Comparison of ENCODE assay signal across 16 cellular contexts in the genomic region with DNA sequence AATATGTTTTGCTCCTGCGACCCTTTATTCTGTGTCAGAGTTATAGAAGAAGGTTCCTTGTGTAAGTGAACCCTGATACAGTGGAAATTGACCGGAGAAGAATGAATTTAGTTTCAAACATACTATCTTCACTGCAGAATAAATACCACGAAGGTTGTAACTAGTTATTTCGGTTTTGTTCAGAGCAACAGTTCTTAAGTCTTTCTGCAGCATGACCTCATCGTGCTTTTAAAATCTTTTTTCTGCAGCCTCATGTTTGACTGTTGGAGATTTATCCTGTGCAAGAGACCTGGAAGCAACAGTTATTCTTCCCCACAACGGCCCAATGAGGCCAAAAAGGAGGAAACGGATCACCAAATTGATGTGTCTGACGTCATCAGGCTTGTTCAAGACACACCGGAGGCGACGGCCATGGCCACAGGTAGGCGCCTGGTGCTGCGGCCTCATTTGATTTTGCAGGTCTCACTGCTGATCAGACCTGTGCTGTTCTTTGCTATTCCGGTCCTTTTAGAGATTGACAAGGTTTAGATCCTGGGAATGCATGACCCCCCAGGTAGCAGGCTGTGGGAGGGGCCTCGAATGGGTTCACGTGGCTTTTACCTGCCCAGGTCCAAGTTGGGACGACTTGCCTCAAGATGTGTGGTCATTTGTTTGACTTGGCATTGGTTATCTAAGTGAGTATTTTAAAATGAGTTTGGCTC.
DNase-seq lines count a peak whose midpoint lies in the region; ATAC-seq, FAIRE-seq and TF ChIP-seq lines count a peak whose summit lies in the region.
"Had no signal": no experiment of that assay in that cellular context is flagged by ENCODE, and none has a peak within 500 bp of the region (broad histone marks: within the 10 kb centered on the region; RNA-seq: fewer than 3 reads in every experiment).

No MANE protein-coding gene starts in this region.

- intact Hi-C loops in K562 (cut with micrococcal nuclease): no loop called here

- no peaks in the 10 kb centered on the region for H3K9me1 ChIP-seq in K562 (ENCODE audit: control insufficient read depth, insufficient read depth, low read length)

- H2AFZ ChIP-seq in GM23338 (no peak overlapping the region), K562 (ENCODE audit: low read depth, low read length) (no peak overlapping the region), osteoblast (ENCODE audit: low read length) (peak overlapping the region; percentile 15)

- H3K9me3 ChIP-seq in K562 (replicated peaks; ENCODE audit: control insufficient read depth, insufficient read depth, low read depth, low read length) (no peaks in the 10 kb centered on the region), osteoblast (ENCODE audit: low read depth, low read length) (peaks cover 5% of the 10 kb centered on the region)

- H3K27me3 ChIP-seq in GM23338 (ENCODE audit: insufficient read depth) (no peaks in the 10 kb centered on the region), K562 (ENCODE audit: control insufficient read depth in 2 of 2, insufficient read depth in 2 of 2, low read length in 2 of 2) (peaks cover 34 to 88% of the 10 kb centered on the region in 2 experiments; a peak in 4 of 5 replicates), osteoblast (ENCODE audit: insufficient read depth, low read length) (peaks cover 43% of the 10 kb centered on the region)

- TF ChIP-seq EP300 in K562 (IDR thresholded peaks at IDR 0.05; ENCODE audit: low read length): no peak

- H3K9me3 Mint-ChIP-seq in GM23338: peaks cover 37% of the 10 kb centered on the region

- FAIRE-seq in K562 (lab: Jason Lieb, UNC): no peak
- FAIRE-seq in GM19239 (lab: Jason Lieb, UNC): no peak
- FAIRE-seq: colon had no signal

- H3K36me3 Mint-ChIP-seq in GM23338 (ENCODE audit: low read depth): peaks cover 53% of the 10 kb centered on the region

- no peaks in the 10 kb centered on the region for H3K9me2 ChIP-seq in GM23338 (ENCODE audit: insufficient read depth)

- WGBS in K562 (ENCODE audit: insufficient coverage, low coverage, missing lambda C conversion rate): 3% methylated on average over 17 of the region's 17 CpGs

- H3K4me2 ChIP-seq in GM23338 (no peak overlapping the region), K562 (ENCODE audit: insufficient read depth, low read length) (no peak overlapping the region), osteoblast (ENCODE audit: insufficient read depth, low read length) (peak overlapping the region; percentile 39)

- peaks cover 7% of the 10 kb centered on the region; the same call in 1 of the 2 replicates for H3K36me3 ChIP-seq in GM23338 (ENCODE audit: insufficient read depth)
- no peaks in the 10 kb centered on the region for H3K36me3 ChIP-seq in K562 (ENCODE audit: control insufficient read depth, insufficient read depth, low read length)
- H3K36me3 ChIP-seq in osteoblast (ENCODE audit: insufficient read depth, low read length): no peaks in the 10 kb centered on the region

- H3K9ac ChIP-seq in K562 (ENCODE audit: insufficient read depth in 1 of 2, low read depth in 2 of 2, low read length in 2 of 2): no peak overlapping the region

- no peak for TF ChIP-seq RAD21 in K562 (CRISPR knock-in tag; conservative IDR thresholded peaks at IDR 0.05 in 1 of 2, IDR thresholded peaks at IDR 0.05 in 1 of 2)

- TF ChIP-seq CTCF in GM23338 (conservative IDR thresholded peaks at IDR 0.05; ENCODE audit: low read depth in 2 of 2) (no peak), K562 (IDR thresholded peaks at IDR 0.05 in 2 of 3, conservative IDR thresholded peaks at IDR 0.05 in 1 of 3; ENCODE audit: insufficient read depth in 2 of 3, low read depth in 1 of 3, low read length in 3 of 3) (no peak), osteoblast (IDR thresholded peaks at IDR 0.05; ENCODE audit: extremely low read depth, low read depth, low read length) (no peak)

- no peaks in the 10 kb centered on the region; the same call in 1 of the 2 replicates for H4K20me1 ChIP-seq in GM23338 (replicated peaks; ENCODE audit: insufficient read depth)
- H4K20me1 ChIP-seq in K562 (replicated peaks; ENCODE audit: control insufficient read depth, insufficient read depth, low read length): peaks cover 4% of the 10 kb centered on the region; the same call in 1 of the 2 replicates
- H4K20me1 ChIP-seq in osteoblast (ENCODE audit: insufficient read depth, low read length): no peaks in the 10 kb centered on the region

- H3K27me3 Mint-ChIP-seq in GM23338 (ENCODE audit: insufficient read depth, low read depth, poor library complexity): peaks cover 21% of the 10 kb centered on the region

- CTCF ChIA-PET in K562 (lab: Yijun Ruan, JAX; ENCODE audit: low intra/inter-chr PET ratio): no interaction called here

- no TSS peak for BruUV-seq in K562 (replicated peaks; lab: Mats Ljungman, UMichigan)

- ATAC-seq in GM23338 (peak; percentile 6), K562 (no peak), HG03432 (IDR thresholded peaks at IDR 0.05; ENCODE audit: unreplicated experiment) (no peak)
- ATAC-seq: HCT116 had no signal

- in situ Hi-C loops in K562 (cut with MboI): no loop called here

- peaks cover 6% of the 10 kb centered on the region; the same call in 1 of the 2 replicates for H3F3A ChIP-seq in GM23338 (replicated peaks; ENCODE audit: low read depth)

- no peak for TF ChIP-seq POLR2A in K562 (conservative IDR thresholded peaks at IDR 0.05)

- H3K4me3 ChIP-seq in GM23338: no peak overlapping the region
- H3K4me3 ChIP-seq in K562: no peak overlapping the region
- peak overlapping the region; percentile 22 for H3K4me3 ChIP-seq in osteoblast (ENCODE audit: insufficient read depth, low read length)

- H3K4me1 ChIP-seq in GM23338 (ENCODE audit: insufficient read depth): peaks cover 14% of the 10 kb centered on the region
- peaks cover 0 to 4% of the 10 kb centered on the region in 2 experiments; a peak in 2 of 5 replicates for H3K4me1 ChIP-seq in K562 (replicated peaks in 1 of 2; ENCODE audit: control insufficient read depth in 2 of 2, insufficient read depth in 2 of 2, low read length in 2 of 2)
- H3K4me1 ChIP-seq in osteoblast (ENCODE audit: insufficient read depth, low read length): no peaks in the 10 kb centered on the region

- H3K79me2 ChIP-seq in GM23338 (replicated peaks; ENCODE audit: insufficient read depth): no peaks in the 10 kb centered on the region; the same call in 1 of the 2 replicates
- H3K79me2 ChIP-seq in K562 (ENCODE audit: control insufficient read depth, insufficient read depth, low read length): no peaks in the 10 kb centered on the region
- H3K79me2 ChIP-seq in osteoblast (ENCODE audit: insufficient read depth, low read length): no peaks in the 10 kb centered on the region

- H3K4me1 Mint-ChIP-seq in GM23338: peaks cover 60% of the 10 kb centered on the region

- no peak for DNase-seq in GM23338 (ENCODE audit: low spot score)
- DNase-seq in K562 (ENCODE audit: extremely low read depth in 1 of 4, low spot score in 3 of 4): peak in 1 of 4 experiments; percentile 13
- peak; percentile 55 for DNase-seq in islet precursor cell
- peak; percentile 94 for DNase-seq in osteoblast (ENCODE audit: insufficient read length, low spot score, missing footprints)
- no peak for DNase-seq in hypothalamus (lab: John Stamatoyannopoulos, UW)
- no peak for DNase-seq in NK-92 (lab: John Stamatoyannopoulos, UW; ENCODE audit: unreplicated experiment)
- DNase-seq in GM19239 (ENCODE audit: insufficient read length, low spot score): no peak
- DNase-seq: DMS79 treated with DMSO at 0.1 percent for 48 hours, NCI-H1930, NCI-H510A, SHP77 treated with DMSO at 0.1 percent for 48 hours, substantia nigra had no signal

- H3K27ac ChIP-seq in GM23338 (ENCODE audit: low read depth) (peak overlapping the region; percentile 34; the same call in 1 of the 2 replicates), K562 (ENCODE audit: extremely low read depth, low read depth, low read length) (no peak overlapping the region), osteoblast (ENCODE audit: low read depth, low read length) (no peak overlapping the region)
- H3K27ac ChIP-seq: epithelial cell of prostate had no signal

- 0 out of 2 replicates have a peak overlapping the region, but pooled peaks have one; percentile 31 for H3K27ac Mint-ChIP-seq in GM23338

- POLR2A ChIA-PET in K562 (lab: Yijun Ruan, JAX): no interaction called here

- H3K4me3 Mint-ChIP-seq in GM23338: no peak overlapping the region

TF ChIP-seq in GM23338, 12 proteins besides CTCF, POLR2A, EP300 and RAD21:
- peak; percentile 75; the same call in 1 of the 2 replicates for TF ChIP-seq CREB1 (CRISPR knock-in tag; IDR thresholded peaks at IDR 0.05; ENCODE audit: low read depth)
- TF ChIP-seq NANOG (IDR thresholded peaks at IDR 0.05; ENCODE audit: borderline replicate concordance): no peak
- TF ChIP-seq JUNB (IDR thresholded peaks at IDR 0.05; ENCODE audit: unreplicated experiment): no peak

TF ChIP-seq in K562, 482 proteins besides CTCF, POLR2A, EP300 and RAD21 (continues in another document):
- no peak for TF ChIP-seq RBM34 (IDR thresholded peaks at IDR 0.05; ENCODE audit: borderline replicate concordance, insufficient read depth, low read length)
- TF ChIP-seq, protein P1, sequence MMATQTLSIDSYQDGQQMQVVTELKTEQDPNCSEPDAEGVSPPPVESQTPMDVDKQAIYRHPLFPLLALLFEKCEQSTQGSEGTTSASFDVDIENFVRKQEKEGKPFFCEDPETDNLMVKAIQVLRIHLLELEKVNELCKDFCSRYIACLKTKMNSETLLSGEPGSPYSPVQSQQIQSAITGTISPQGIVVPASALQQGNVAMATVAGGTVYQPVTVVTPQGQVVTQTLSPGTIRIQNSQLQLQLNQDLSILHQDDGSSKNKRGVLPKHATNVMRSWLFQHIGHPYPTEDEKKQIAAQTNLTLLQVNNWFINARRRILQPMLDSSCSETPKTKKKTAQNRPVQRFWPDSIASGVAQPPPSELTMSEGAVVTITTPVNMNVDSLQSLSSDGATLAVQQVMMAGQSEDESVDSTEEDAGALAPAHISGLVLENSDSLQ (IDR thresholded peaks at IDR 0.05): no peak
- TF ChIP-seq GABPB2 (CRISPR knock-in tag; conservative IDR thresholded peaks at IDR 0.05): no peak
- TF ChIP-seq ZFP36 (IDR thresholded peaks at IDR 0.05; ENCODE audit: low read depth, low read length, partially characterized antibody): no peak
- TF ChIP-seq, protein P2, sequence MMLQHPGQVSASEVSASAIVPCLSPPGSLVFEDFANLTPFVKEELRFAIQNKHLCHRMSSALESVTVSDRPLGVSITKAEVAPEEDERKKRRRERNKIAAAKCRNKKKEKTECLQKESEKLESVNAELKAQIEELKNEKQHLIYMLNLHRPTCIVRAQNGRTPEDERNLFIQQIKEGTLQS (IDR thresholded peaks at IDR 0.05): peak; percentile 52; the same call in 1 of the 2 replicates
- TF ChIP-seq, protein P2 (CRISPR knock-in tag; conservative IDR thresholded peaks at IDR 0.05): no peak
- TF ChIP-seq SETDB1 (IDR thresholded peaks at IDR 0.05; ENCODE audit: low read length): no peak
- TF ChIP-seq DMBX1 (CRISPR knock-in tag; IDR thresholded peaks at IDR 0.05; ENCODE audit: borderline replicate concordance): no peak
- no peak for TF ChIP-seq ATF1 (CRISPR knock-in tag; IDR thresholded peaks at IDR 0.05)
- TF ChIP-seq ATF1 (tag; IDR thresholded peaks at IDR 0.05): peak; percentile 33; the same call in 1 of the 2 replicates
- TF ChIP-seq ZSCAN32 (CRISPR knock-in tag; IDR thresholded peaks at IDR 0.05): no peak

Comparison
In these comparisons a context has a peak if more than half of its experiments do, and no peak if none do; other contexts are left out.
1. DNase-seq: peak in islet precursor cell (single experiment) and osteoblast (single experiment); none in GM23338 (single experiment), hypothalamus (0 of 51), NK-92 (single experiment) and GM19239 (single experiment).